13 cellular contexts compared by ENCODE assay signal in genomic region chr7:155746188-155746587, GRCh38.
DNase-seq lines count a peak whose midpoint lies in the region; ATAC-seq lines count a peak whose summit lies in the region.
"Had no signal": no experiment of that assay in that cellular context is flagged by ENCODE, and none has a peak within 500 bp of the region (broad histone marks: within the 10 kb centered on the region; RNA-seq: fewer than 3 reads in every experiment).

No MANE protein-coding gene starts in this region.

- H3K36me3 Mint-ChIP-seq in T-helper 17 cell (ENCODE audit: low read depth) = peaks cover 4% of the 10 kb centered on the region

- peak overlapping the region; percentile 16 for H3K27ac Mint-ChIP-seq in T-helper 17 cell

- ATAC-seq in GM18868 (IDR thresholded peaks at IDR 0.05; ENCODE audit: unreplicated experiment) = peak; percentile 64
- peak; percentile 80 for ATAC-seq in GM21360 (IDR thresholded peaks at IDR 0.05; ENCODE audit: unreplicated experiment)
- ATAC-seq in HG02973 (IDR thresholded peaks at IDR 0.05; ENCODE audit: unreplicated experiment) = peak; percentile 70
- ATAC-seq in T-helper 17 cell = no peak
- ATAC-seq in GM18861 (IDR thresholded peaks at IDR 0.05; ENCODE audit: unreplicated experiment) = no peak

- no peak overlapping the region for H3K4me3 Mint-ChIP-seq in T-helper 17 cell

- no peaks in the 10 kb centered on the region for H3K9me3 ChIP-seq in T-helper 17 cell (ENCODE audit: control insufficient read depth, low read length, poor library complexity, severe bottlenecking)
- H3K9me3 ChIP-seq: Caco-2, ovary, thyroid gland had no signal

- peaks cover 31% of the 10 kb centered on the region for H3K4me1 Mint-ChIP-seq in T-helper 17 cell

- intact Hi-C loops in posterior cingulate gyrus (cut with DNase I) = no loop called here

- no peaks in the 10 kb centered on the region for H3K27me3 Mint-ChIP-seq in T-helper 17 cell

- DNase-seq in T-helper 17 cell = no peak
- no peak for DNase-seq in medulla oblongata (ENCODE audit: extremely low spot score)
- DNase-seq in posterior cingulate gyrus = no peak
- DNase-seq in CD1c-positive myeloid dendritic cell (ENCODE audit: extremely low spot score) = no peak
- DNase-seq: Caco-2; NCI-H510A; ovary; stimulated activated CD4-positive, alpha-beta T cell treated with anti-CD3 and anti-CD28 coated beads, Interleukin-4, amount 100 ng/mL, for 4 hours; thyroid gland had no signal

Comparison
In these comparisons a context has a peak if more than half of its experiments do, and no peak if none do; other contexts are left out.
1. ATAC-seq: peak in GM18868 (single experiment), GM21360 (single experiment) and HG02973 (single experiment); none in T-helper 17 cell (single experiment) and GM18861 (single experiment).